In genomic region chr3:4670352-4670751, GRCh38 we compare ENCODE assay signal across 9 cellular contexts.
DNase-seq lines count a peak whose midpoint lies in the region; ATAC-seq and TF ChIP-seq lines count a peak whose summit lies in the region.
"Had no signal": no experiment of that assay in that cellular context is flagged by ENCODE, and none has a peak within 500 bp of the region (broad histone marks: within the 10 kb centered on the region; RNA-seq: fewer than 3 reads in every experiment).

No MANE protein-coding gene starts in this region.

- peaks cover 5 to 39% (median 35%) of the 10 kb centered on the region in 4 donors for H3K4me1 ChIP-seq in esophagus muscularis mucosa

- peak; percentile 60 for TF ChIP-seq CTCF in 22Rv1 (IDR thresholded peaks at IDR 0.05)
- peak; percentile 10 to 29 (median 18) for TF ChIP-seq CTCF in esophagus muscularis mucosa (IDR thresholded peaks at IDR 0.05)

- H3K36me3 ChIP-seq in esophagus muscularis mucosa = peaks cover 17 to 74% (median 59%) of the 10 kb centered on the region in 4 donors

- H3K4me3 ChIP-seq in esophagus muscularis mucosa = no peak overlapping the region

- peak; percentile 3 for DNase-seq in G401 (ENCODE audit: low spot score)
- peak; percentile 8 for DNase-seq in OCI-M1 (lab: John Stamatoyannopoulos, UW)
- DNase-seq in esophagus muscularis mucosa (ENCODE audit: extremely low spot score) = no peak
- no peak for DNase-seq in cortex of kidney (lab: John Stamatoyannopoulos, UW)
- no peak for DNase-seq in amniotic stem cell (lab: John Stamatoyannopoulos, UW)
- no peak for DNase-seq in activated CD8-positive, alpha-beta memory T cell treated with anti-CD3 and anti-CD28 coated beads, Interleukin-2, amount 50 U/mL, for 4 hours
- DNase-seq: activated T-cell treated with anti-CD3 and anti-CD28 coated beads, Interleukin-2, amount 50 U/mL, for 48 hours had no signal

- TF ChIP-seq EP300 in esophagus muscularis mucosa (IDR thresholded peaks at IDR 0.05) = no peak

- TF ChIP-seq POLR2A in esophagus muscularis mucosa (IDR thresholded peaks at IDR 0.05; ENCODE audit: low read depth) = no peak

- intact Hi-C loops in esophagus muscularis mucosa (cut with DNase I) = no loop called here

- ATAC-seq in GM18498 (IDR thresholded peaks at IDR 0.05; ENCODE audit: unreplicated experiment) = no peak

- 87% methylated on average over 4 of the region's 5 CpGs for WGBS in esophagus muscularis mucosa

- no peak overlapping the region for H3K27ac ChIP-seq in 22Rv1
- peak overlapping the region in 3 of 4 donors; percentile 7 to 80 (median 75) for H3K27ac ChIP-seq in esophagus muscularis mucosa (replicated peaks in 1 of 4)

- no peaks in the 10 kb centered on the region for H3K27me3 ChIP-seq in esophagus muscularis mucosa

- in situ Hi-C loops in G401 (cut with HindIII; ENCODE audit: low sequenced_read_pairs) = no loop called here

- no peaks in the 10 kb centered on the region for H3K9me3 ChIP-seq in esophagus muscularis mucosa

Comparison
In these comparisons a context has a peak if more than half of its experiments do, and no peak if none do; other contexts are left out.
1. DNase-seq: peak in G401 (single experiment) and OCI-M1 (single experiment); none in esophagus muscularis mucosa (single experiment), cortex of kidney (single experiment), amniotic stem cell (single experiment) and activated CD8-positive, alpha-beta memory T cell treated with anti-CD3 and anti-CD28 coated beads, Interleukin-2, amount 50 U/mL, for 4 hours (single experiment).